In genomic region chr2:216792222-216793001, GRCh38 we compare ENCODE assay signal across 8 cellular contexts.
DNase-seq lines count a peak whose midpoint lies in the region; ATAC-seq and TF ChIP-seq lines count a peak whose summit lies in the region.

No MANE protein-coding gene starts in this region.

- no peak for ATAC-seq in HG03442 (IDR thresholded peaks at IDR 0.05; ENCODE audit: unreplicated experiment)

- H3K27me3 ChIP-seq in BLaER1 treated with 17β-estradiol and CSF1 and Interleukin-3, amounts not matched to agents 10 nM and 100 nM, result 0 out of 22 replicates have a peak, but pooled peaks cover 0 to 1% (median 0%) of the 10 kb centered on the region in 11 experiments

- no peaks in the 10 kb centered on the region for H3K36me3 Mint-ChIP-seq in nephron progenitor cell (ENCODE audit: low read depth)

- 0 out of 22 replicates have a peak, but pooled peaks cover 0 to 2% (median 0%) of the 10 kb centered on the region in 11 experiments for H3K9me3 ChIP-seq in BLaER1 treated with 17β-estradiol and CSF1 and Interleukin-3, amounts not matched to agents 10 nM and 100 nM (replicated peaks in 1 of 11)

- DNase-seq in NCI-H345 treated with DMSO at 0.1 percent for 48 hours (lab: John Stamatoyannopoulos, UW; ENCODE audit: unreplicated experiment) (peak; percentile 81), epithelial cell of esophagus (ENCODE audit: low read depth) (peak; percentile 53), nephron progenitor cell (no peak), NAMALWA (ENCODE audit: low spot score) (no peak), GM20000 (ENCODE audit: low spot score) (no peak), NCI-H1930 (lab: John Stamatoyannopoulos, UW) (no peak)

- H3K4me3 Mint-ChIP-seq in nephron progenitor cell, result no peak overlapping the region

- TF ChIP-seq CTCF in epithelial cell of esophagus (IDR thresholded peaks at IDR 0.05; ENCODE audit: insufficient read depth, low read depth, low read length, missing control alignments), result peak; percentile 27
- TF ChIP-seq CTCF in nephron progenitor cell (IDR thresholded peaks at IDR 0.05), result no peak
- TF ChIP-seq CTCF in GM20000 (IDR thresholded peaks at IDR 0.05; ENCODE audit: extremely low read depth, missing control alignments), result no peak

- no peaks in the 10 kb centered on the region for H3K27me3 Mint-ChIP-seq in nephron progenitor cell (ENCODE audit: low read depth, poor library complexity)

- H4K20me1 ChIP-seq in BLaER1 treated with 17β-estradiol and CSF1 and Interleukin-3, amounts not matched to agents 10 nM and 100 nM, result no peaks in the 10 kb centered on the region

- H3K9me3 Mint-ChIP-seq in nephron progenitor cell, result no peaks in the 10 kb centered on the region

- peaks cover 22 to 54% (median 48%) of the 10 kb centered on the region in 10 experiments for H3K4me1 ChIP-seq in BLaER1 treated with 17β-estradiol and CSF1 and Interleukin-3, amounts not matched to agents 10 nM and 100 nM

- peaks cover 28% of the 10 kb centered on the region for H3K4me1 Mint-ChIP-seq in nephron progenitor cell

- no peak overlapping the region for H3K4me3 ChIP-seq in BLaER1 treated with 17β-estradiol and CSF1 and Interleukin-3, amounts not matched to agents 10 nM and 100 nM
- no peak overlapping the region for H3K4me3 ChIP-seq in epithelial cell of esophagus (ENCODE audit: low read length)

- H3K4me2 ChIP-seq in BLaER1 treated with 17β-estradiol and CSF1 and Interleukin-3, amounts not matched to agents 10 nM and 100 nM, result peak overlapping the region; percentile 65 to 88 (median 75)

- H3K9ac ChIP-seq in BLaER1 treated with 17β-estradiol and CSF1 and Interleukin-3, amounts not matched to agents 10 nM and 100 nM, result peak overlapping the region in 2 of 11 experiments; percentile 16 to 19; a peak in 3 of 22 replicates

- no peaks in the 10 kb centered on the region for H3K36me3 ChIP-seq in BLaER1 treated with 17β-estradiol and CSF1 and Interleukin-3, amounts not matched to agents 10 nM and 100 nM

- H3K27ac ChIP-seq in BLaER1 treated with 17β-estradiol and CSF1 and Interleukin-3, amounts not matched to agents 10 nM and 100 nM, result peak overlapping the region in 7 of 11 experiments; percentile 14 to 69 (median 39); a peak in 12 of 22 replicates

- peak overlapping the region; percentile 86 for H3K27ac Mint-ChIP-seq in nephron progenitor cell

Comparison
In these comparisons a context has a peak if more than half of its experiments do, and no peak if none do; other contexts are left out.
1. DNase-seq: peak in NCI-H345 treated with DMSO at 0.1 percent for 48 hours (single experiment) and epithelial cell of esophagus (single experiment); none in nephron progenitor cell (single experiment), NAMALWA (single experiment), GM20000 (single experiment) and NCI-H1930 (0 of 2).